26 cellular contexts compared by ENCODE assay signal in the genomic region with DNA sequence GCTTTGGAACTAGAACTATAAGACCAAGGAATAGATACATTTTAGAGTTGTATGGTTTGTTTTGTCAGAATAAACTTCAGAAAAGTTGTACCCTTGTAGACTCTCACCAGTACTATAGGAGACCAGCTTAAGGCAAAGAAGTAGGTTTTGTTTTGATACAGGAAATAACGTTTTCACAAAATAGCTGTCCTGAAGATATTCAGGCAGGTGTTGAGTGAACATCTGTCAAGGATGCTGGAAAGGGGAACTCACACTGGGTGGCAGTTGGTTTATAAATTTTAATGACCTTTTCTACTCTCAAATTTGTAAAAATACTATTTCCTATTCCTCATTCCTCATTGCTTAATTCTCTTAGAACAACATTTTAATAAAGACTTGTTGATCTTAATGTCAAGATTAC.
"Had no signal": no experiment of that assay in that cellular context is flagged by ENCODE, and none has a peak within 500 bp of the region (broad histone marks: within the 10 kb centered on the region; RNA-seq: fewer than 3 reads in every experiment).

No MANE protein-coding gene starts in this region.

- H3K9me3 Mint-ChIP-seq: effector memory CD8-positive, alpha-beta T cell; naive thymus-derived CD8-positive, alpha-beta T cell; nephron progenitor cell; stimulated activated naive B cell treated with anti-CD40 and anti-IgM and Interleukin-4, amounts not matched to agents 10 μg/mL and 1 μg/mL and 100 μg/mL, for 72 hours; stimulated activated naive CD8-positive, alpha-beta T cell treated with anti-CD3 and anti-CD28 coated beads, Interleukin-15, Interleukin-2, amounts not matched to agents 100 ng/mL and 50 ng/mL, for 24 hours had no signal

- ATAC-seq: effector memory CD8-positive, alpha-beta T cell; heart right ventricle; left colon; left ventricle myocardium superior; lower lobe of right lung; naive thymus-derived CD8-positive, alpha-beta T cell; right lobe of liver had no signal

- H3K27me3 Mint-ChIP-seq: stimulated activated naive B cell treated with anti-CD40 and anti-IgM and Interleukin-4, amounts not matched to agents 10 μg/mL and 1 μg/mL and 100 μg/mL, for 72 hours; stimulated activated naive CD8-positive, alpha-beta T cell treated with anti-CD3 and anti-CD28 coated beads, Interleukin-15, Interleukin-2, amounts not matched to agents 100 ng/mL and 50 ng/mL, for 24 hours had no signal

- H3K4me3 Mint-ChIP-seq: effector memory CD8-positive, alpha-beta T cell; naive thymus-derived CD8-positive, alpha-beta T cell; nephron progenitor cell; stimulated activated naive B cell treated with anti-CD40 and anti-IgM and Interleukin-4, amounts not matched to agents 10 μg/mL and 1 μg/mL and 100 μg/mL, for 72 hours; stimulated activated naive CD8-positive, alpha-beta T cell treated with anti-CD3 and anti-CD28 coated beads, Interleukin-15, Interleukin-2, amounts not matched to agents 100 ng/mL and 50 ng/mL, for 24 hours had no signal

- FAIRE-seq: small intestine had no signal

- H3K27ac Mint-ChIP-seq: effector memory CD8-positive, alpha-beta T cell; naive thymus-derived CD8-positive, alpha-beta T cell; nephron progenitor cell; stimulated activated naive B cell treated with anti-CD40 and anti-IgM and Interleukin-4, amounts not matched to agents 10 μg/mL and 1 μg/mL and 100 μg/mL, for 72 hours; stimulated activated naive CD8-positive, alpha-beta T cell treated with anti-CD3 and anti-CD28 coated beads, Interleukin-15, Interleukin-2, amounts not matched to agents 100 ng/mL and 50 ng/mL, for 24 hours had no signal

- H3K36me3 Mint-ChIP-seq: naive thymus-derived CD8-positive, alpha-beta T cell; stimulated activated naive B cell treated with anti-CD40 and anti-IgM and Interleukin-4, amounts not matched to agents 10 μg/mL and 1 μg/mL and 100 μg/mL, for 72 hours had no signal

- H3K27ac ChIP-seq: esophagus squamous epithelium, heart right ventricle, lower lobe of right lung, ovary, right lobe of liver, thoracic aorta, vagina had no signal

- H3K36me3 ChIP-seq: esophagus squamous epithelium, heart right ventricle, lower lobe of right lung, ovary, right lobe of liver, thoracic aorta, vagina had no signal

- H3K4me1 Mint-ChIP-seq: naive thymus-derived CD8-positive, alpha-beta T cell had no signal

- H3K27me3 ChIP-seq: esophagus squamous epithelium, heart right ventricle, ovary, right lobe of liver, vagina had no signal

- H3K4me1 ChIP-seq: esophagus squamous epithelium, lower lobe of right lung, right lobe of liver, vagina had no signal

- H3K4me3 ChIP-seq: esophagus squamous epithelium, heart right ventricle, lower lobe of right lung, ovary, right lobe of liver, thoracic aorta, vagina had no signal

- H3K9me3 ChIP-seq: esophagus squamous epithelium, heart right ventricle, lower lobe of right lung, ovary, right lobe of liver, thoracic aorta, vagina had no signal

- DNase-seq: cortex of kidney; effector memory CD8-positive, alpha-beta T cell; erythroblast; esophagus squamous epithelium; foreskin melanocyte; glutamatergic neuron; heart right ventricle; hippocampal formation; islet precursor cell; kidney glomerular epithelial cell; left colon; left ventricle myocardium superior; lower lobe of right lung; naive thymus-derived CD8-positive, alpha-beta T cell; nephron progenitor cell; occipital lobe; ovary; right lobe of liver; small intestine; stimulated activated CD4-positive, alpha-beta T cell treated with anti-CD3 and anti-CD28 coated beads, Interleukin-15, amount 100 ng/mL, for 24 hours; stimulated activated CD4-positive, alpha-beta T cell treated with anti-CD3 and anti-CD28 coated beads, Interleukin-2, amount 100 ng/mL, for 48 hours; stimulated activated naive B cell treated with anti-CD40 and anti-IgM and Interleukin-4, amounts not matched to agents 10 μg/mL and 1 μg/mL and 100 μg/mL, for 72 hours; trophoblast cell had no signal
